Comparison of ENCODE assay signal across 8 cellular contexts in genomic region chr1:63773815-63774616, GRCh38. TPM values are rescaled to one million over a fixed set of nuclear protein-coding genes. Genes with fewer than 3 reads are reported as not detected.
DNase-seq lines count a peak whose midpoint lies in the region; ATAC-seq, FAIRE-seq and TF ChIP-seq lines count a peak whose summit lies in the region.

Gene ROR1, plus strand, starts transcription at chr1:63774017.

- peak within 1 kb of the TSS; percentile 75 for H2BK120ac ChIP-seq in IMR-90 (ENCODE audit: low read depth, low read length)

- H2BK20ac ChIP-seq in IMR-90 (ENCODE audit: low read depth, low read length), result no peak within 1 kb of the TSS

- CTCF ChIA-PET in IMR-90 (lab: Yijun Ruan, JAX), result interaction anchor here (0.5 to 1.5 kb wide), 7 partner anchors 20 to 469 kb away, joined by 3 to 7 read pairs (median 3); no protein-coding TSS in a partner anchor
- CTCF ChIA-PET in RWPE1 (lab: Yijun Ruan, JAX), result interaction anchor here (0.5 to 1.6 kb wide), 13 partner anchors 9 to 943 kb away, joined by 3 to 12 read pairs (median 3); no protein-coding TSS in a partner anchor

- no peak within 1 kb of the TSS for H2BK5ac ChIP-seq in IMR-90 (ENCODE audit: low read depth, low read length, poor library complexity, severe bottlenecking)

- peaks cover 8% of the 10 kb centered on the region; the same call in 1 of the 2 replicates for H3K27me3 ChIP-seq in IMR-90 (ENCODE audit: control insufficient read depth, insufficient read depth, low read length)
- peaks cover 0 to 46% (median 0%) of the 10 kb centered on the region in 7 donors for H3K27me3 ChIP-seq in heart right ventricle
- no peaks in the 10 kb centered on the region for H3K27me3 ChIP-seq in parathyroid adenoma (ENCODE audit: control insufficient read depth, insufficient read depth, low read length)

- H3K4me1 ChIP-seq in IMR-90 (ENCODE audit: control insufficient read depth, insufficient read depth, low read length), result peaks cover 6% of the 10 kb centered on the region
- peaks cover under 1 to 48% (median 16%) of the 10 kb centered on the region in 9 donors for H3K4me1 ChIP-seq in heart right ventricle
- no peaks in the 10 kb centered on the region for H3K4me1 ChIP-seq in parathyroid adenoma

- no peaks in the 10 kb centered on the region for H4K20me1 ChIP-seq in IMR-90 (ENCODE audit: insufficient read depth, low read length)

- in situ Hi-C loops in IMR-90 (cut with MboI; ENCODE audit: low sequenced_read_pairs), result loop anchor here (10.0 kb wide), 3 partner anchors 141 to 471 kb away; no protein-coding TSS in a partner anchor

- H3K79me1 ChIP-seq in IMR-90 (ENCODE audit: low read depth in 1 of 2, low read length in 2 of 2), result peaks cover 9 to 12% of the 10 kb centered on the region in 2 experiments; a peak in 2 of 4 replicates

- FAIRE-seq in urothelium cell line (lab: Jason Lieb, UNC), result no peak

- POLR2A ChIA-PET in IMR-90 (lab: Charles Lee; ENCODE audit: unreplicated experiment) (no interaction called here), RWPE1 (lab: Yijun Ruan, JAX; ENCODE audit: low non-redundant PET) (no interaction called here)

- TF ChIP-seq RAD21 in IMR-90 (IDR thresholded peaks at IDR 0.05; ENCODE audit: low read length), result peak; percentile 75

- H3K23ac ChIP-seq in IMR-90 (ENCODE audit: low read depth, low read length), result peak within 1 kb of the TSS; percentile 49; the same call in 1 of the 2 replicates

- no peak within 1 kb of the TSS; the same call in 1 of the 2 replicates for H2AK5ac ChIP-seq in IMR-90 (ENCODE audit: low read depth, low read length)

- no peaks in the 10 kb centered on the region for H3K9me3 ChIP-seq in IMR-90 (ENCODE audit: control insufficient read depth, insufficient read depth, low read length)
- no peaks in the 10 kb centered on the region for H3K9me3 ChIP-seq in heart right ventricle
- H3K9me3 ChIP-seq in parathyroid adenoma (ENCODE audit: control insufficient read depth, low read length), result no peaks in the 10 kb centered on the region

- no peak within 1 kb of the TSS for H4K8ac ChIP-seq in IMR-90 (ENCODE audit: low read depth in 2 of 2, low read length in 2 of 2)

- no peak for TF ChIP-seq POLR2A in IMR-90 (IDR thresholded peaks at IDR 0.05; ENCODE audit: low read depth, low read length)

- H2AK9ac ChIP-seq in IMR-90 (replicated peaks; ENCODE audit: low read depth, low read length, poor library complexity), result peak within 1 kb of the TSS; percentile 31

- H3K9ac ChIP-seq in IMR-90 (ENCODE audit: low read depth, low read length) (peak within 1 kb of the TSS; percentile 65), parathyroid adenoma (peak within 1 kb of the TSS; percentile 37)

- intact Hi-C loops in IMR-90 (cut with micrococcal nuclease), result loop anchor here (1.0 to 2.0 kb wide), 5 partner anchors 81 to 265 kb away; no protein-coding TSS in a partner anchor
- intact Hi-C loops in heart right ventricle (cut with DNase I), result loop anchor here (2.0 to 10.0 kb wide), 11 partner anchors 72 to 471 kb away; no protein-coding TSS in a partner anchor

- H3K4ac ChIP-seq in IMR-90 (ENCODE audit: low read depth, low read length), result peak within 1 kb of the TSS; percentile 28; the same call in 1 of the 2 replicates

- H2AFZ ChIP-seq in IMR-90 (replicated peaks; ENCODE audit: low read length, poor library complexity) (peak within 1 kb of the TSS; percentile 91), parathyroid adenoma (peak within 1 kb of the TSS; percentile 80)

- H3K9me1 ChIP-seq in IMR-90 (ENCODE audit: insufficient read depth, low read length), result peaks cover 2% of the 10 kb centered on the region; the same call in 1 of the 2 replicates

- peak within 1 kb of the TSS; percentile 35; the same call in 1 of the 2 replicates for H3K18ac ChIP-seq in IMR-90 (ENCODE audit: low read depth, low read length)

- peak within 1 kb of the TSS; percentile 2; the same call in 1 of the 2 replicates for H4K91ac ChIP-seq in IMR-90 (ENCODE audit: insufficient read depth, low read depth, low read length)

- 4% methylated on average over 28 of the region's 99 CpGs; no CpG with 5 or more reads in 1 of the 2 experiments for WGBS in IMR-90 (ENCODE audit: extremely low coverage in 2 of 2, insufficient read length in 1 of 2), 2 experiments
- WGBS in heart right ventricle, 2 donors, result 0 to 1% methylated on average over 73 to 99 of the region's 99 CpGs

- peak within 1 kb of the TSS; percentile 33; the same call in 1 of the 2 replicates for H3K14ac ChIP-seq in IMR-90 (replicated peaks; ENCODE audit: low read depth, low read length)

- TF ChIP-seq CTCF in GM20000 (IDR thresholded peaks at IDR 0.05; ENCODE audit: extremely low read depth, missing control alignments) (no peak), IMR-90 (conservative IDR thresholded peaks at IDR 0.05; ENCODE audit: low read depth, low read length) (peak; percentile 70), RWPE1 (conservative IDR thresholded peaks at IDR 0.05; ENCODE audit: low read depth) (peak; percentile 79), heart right ventricle (IDR thresholded peaks at IDR 0.05) (peak; percentile 42 to 83 (median 63)), parathyroid adenoma (IDR thresholded peaks at IDR 0.05) (peak; percentile 50)

- no TSS peak for BruUV-seq in IMR-90 (replicated peaks; lab: Mats Ljungman, UMichigan)

- H3K4me2 ChIP-seq in IMR-90 (ENCODE audit: low read depth, low read length), result peak within 1 kb of the TSS; percentile 95
- H3K4me2 ChIP-seq in parathyroid adenoma (ENCODE audit: low read length), result peak within 1 kb of the TSS; percentile 86

- no peaks in the 10 kb centered on the region for H3K36me3 ChIP-seq in IMR-90 (ENCODE audit: control insufficient read depth, insufficient read depth, low read length)
- no peaks in the 10 kb centered on the region for H3K36me3 ChIP-seq in heart right ventricle
- H3K36me3 ChIP-seq in parathyroid adenoma (ENCODE audit: control insufficient read depth, insufficient read depth, low read length), result no peaks in the 10 kb centered on the region

- H4K5ac ChIP-seq in IMR-90 (ENCODE audit: low read depth, low read length), result no peak within 1 kb of the TSS; the same call in 1 of the 2 replicates

- peak within 1 kb of the TSS; percentile 56; the same call in 1 of the 2 replicates for H3K56ac ChIP-seq in IMR-90 (ENCODE audit: extremely low read depth, insufficient read depth, low read length)

- dilution Hi-C loops in IMR-90 (cut with HindIII; ENCODE audit: low sequenced_read_pairs, unreplicated experiment), result no loop called here

- peaks cover 8% of the 10 kb centered on the region for H3K79me2 ChIP-seq in parathyroid adenoma

- DNase-seq in CD1c-positive myeloid dendritic cell (ENCODE audit: extremely low spot score) (peak; percentile 19), GM20000 (ENCODE audit: low spot score) (peak; percentile 81), IMR-90 (peak; percentile 76), RWPE1 (ENCODE audit: low spot score) (peak; percentile 80), amygdala (lab: John Stamatoyannopoulos, UW) (peak; percentile 21 to 88 (median 71)), heart right ventricle (peak; percentile 86 to 88), urothelium cell line (ENCODE audit: low spot score) (peak; percentile 93)

- 0 out of 3 replicates have a peak within 1 kb of the TSS, but pooled peaks have one; percentile 34 for H2BK15ac ChIP-seq in IMR-90 (ENCODE audit: low read depth, low read length)

- peak within 1 kb of the TSS; percentile 69 for H3K4me3 ChIP-seq in IMR-90 (ENCODE audit: insufficient read depth, low read depth, low read length)
- H3K4me3 ChIP-seq in heart right ventricle, result peak within 1 kb of the TSS; percentile 55 to 90 (median 73)
- H3K4me3 ChIP-seq in parathyroid adenoma (ENCODE audit: low read depth, low read length), result peak within 1 kb of the TSS; percentile 72

- ATAC-seq in IMR-90 (ENCODE audit: low read depth) (peak; percentile 94), heart right ventricle (peak; percentile 95 to 98 (median 97))

- H3K27ac ChIP-seq in IMR-90 (ENCODE audit: insufficient read depth, low read length), result peak within 1 kb of the TSS; percentile 79
- H3K27ac ChIP-seq in RWPE1, result peak within 1 kb of the TSS; percentile 75
- peak within 1 kb of the TSS; percentile 69 to 96 (median 91) for H3K27ac ChIP-seq in heart right ventricle
- H3K27ac ChIP-seq in parathyroid adenoma, result peak within 1 kb of the TSS; percentile 86

TF ChIP-seq in IMR-90, 13 proteins besides CTCF, POLR2A, EP300 and RAD21:
- TF ChIP-seq ELK1 (IDR thresholded peaks at IDR 0.05; ENCODE audit: borderline replicate concordance, low read depth, low read length) (no peak), MXI1 (IDR thresholded peaks at IDR 0.05; ENCODE audit: borderline replicate concordance, low read depth, low read length) (0 out of 2 replicates have a peak, but pooled peaks have one; percentile 24), MAZ (IDR thresholded peaks at IDR 0.05; ENCODE audit: borderline replicate concordance, low read depth, low read length) (no peak), SMC3 (IDR thresholded peaks at IDR 0.05; ENCODE audit: low read depth, low read length) (peak; percentile 66)
TF ChIP-seq in IMR-90: peak in this region for 2.

RNA-seq across cellular contexts. Expression of gene ROR1, which starts in this region (rescaled TPM):
- 8.1 and 10.0 TPM in 2 replicates for total RNA-seq in IMR-90 (2012; rRNA removed)
- 4.4 and 4.5 TPM in 2 replicates for polyA plus RNA-seq in IMR-90 (2012; rRNA removed)
- 1.6 and 3.2 TPM in 2 replicates for polyA plus RNA-seq in IMR-90 (2012; cell fraction: cytosol; rRNA removed)
- polyA plus RNA-seq in IMR-90 (2012; cell fraction: nucleus; rRNA removed; ENCODE audit: low replicate concordance), result 1.6 and 2.6 TPM in 2 replicates
- total RNA-seq in heart right ventricle, result 10 to 100 TPM; 12.0 to 36.2 (median 19.0) TPM
- 1 to 10 TPM; 2.9 to 3.6 TPM for polyA plus RNA-seq in heart right ventricle

Comparison
In these comparisons a context has a peak if more than half of its experiments do, and no peak if none do; other contexts are left out.
1. Peak in every context shown above with its lines: DNase-seq, ATAC-seq, H3K4me3 ChIP-seq and H3K27ac ChIP-seq.
2. DNase-seq: peak in every context shown above with its lines; median percentile 93 in urothelium cell line; 87 in heart right ventricle; 81 in GM20000; 80 in RWPE1; 76 in IMR-90; 71 in amygdala; 19 in CD1c-positive myeloid dendritic cell.